Comparison of ENCODE assay signal across 8 cellular contexts in the genomic region with DNA sequence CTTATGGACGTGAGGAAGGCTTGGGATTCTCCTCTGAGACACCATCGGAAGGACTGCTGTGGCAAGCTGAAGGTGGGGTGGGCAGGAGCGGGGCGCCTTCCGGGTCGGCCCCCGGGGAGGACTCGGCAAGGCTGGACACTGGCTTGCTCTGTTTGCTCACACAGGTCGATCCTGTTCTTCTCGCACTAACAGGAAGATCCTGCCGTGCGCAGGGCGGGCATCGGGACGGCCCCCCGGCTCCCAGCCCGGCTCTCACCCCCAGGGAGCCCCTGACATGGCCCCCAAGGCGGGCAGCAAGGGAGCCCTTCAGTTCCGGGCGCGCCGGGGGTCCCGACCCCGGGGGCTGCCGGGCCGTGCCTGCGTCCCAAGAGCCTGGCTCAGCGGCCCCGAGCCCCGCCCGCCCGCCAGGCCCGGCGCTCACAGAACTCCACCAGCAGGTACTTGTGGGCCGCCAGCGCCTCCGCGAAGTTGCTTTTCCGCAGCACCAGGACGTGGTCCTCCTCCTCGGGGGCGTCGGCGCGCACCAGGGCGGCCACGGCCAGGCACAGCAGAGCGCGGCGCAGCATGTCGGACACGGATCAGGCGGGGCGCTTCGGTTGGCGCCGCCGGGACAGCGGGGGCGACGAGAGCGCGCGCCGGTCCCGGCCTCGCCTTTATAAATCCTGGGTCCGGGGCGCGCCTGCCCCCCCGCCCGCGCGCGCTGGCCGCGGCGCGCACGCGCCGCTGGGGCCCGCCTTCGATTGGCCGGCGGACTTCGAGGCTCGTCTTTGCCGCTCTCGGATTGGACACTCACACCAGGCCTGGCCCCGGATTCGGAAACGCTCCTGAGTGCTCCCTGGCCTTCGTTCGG. TPM values are rescaled to one million over a fixed set of nuclear protein-coding genes. Genes with fewer than 3 reads are reported as not detected.
A peak's percentile ranks its signal among the peaks of the same experiment; 100 is the strongest.
DNase-seq lines count a peak whose midpoint lies in the region; ATAC-seq and TF ChIP-seq lines count a peak whose summit lies in the region.

P4HB (minus strand) TSS at position 630 of the 850 bp plus-strand sequence; CDS start at position 566, 64 bp downstream.

- peak within 1 kb of the TSS; percentile 99 for H3K9ac ChIP-seq in OCI-LY1 (ENCODE audit: low read length)

- H3F3A ChIP-seq in OCI-LY1 (ENCODE audit: insufficient read depth, low read length) = no peaks in the 10 kb centered on the region

- H3K4me3 ChIP-seq in OCI-LY1 (ENCODE audit: low read depth, low read length, poor library complexity, severe bottlenecking) (peak within 1 kb of the TSS; percentile 98), suprapubic skin (peak within 1 kb of the TSS; percentile 92)

- peak; percentile 73 for ATAC-seq in GM21515 (IDR thresholded peaks at IDR 0.05; ENCODE audit: unreplicated experiment)

- H3K27me3 Mint-ChIP-seq in CD14-positive monocyte (ENCODE audit: low read depth in 3 of 3) (peaks cover 0 to 3% (median 2%) of the 10 kb centered on the region in 3 donors), chondrocyte (ENCODE audit: low read depth) (no peaks in the 10 kb centered on the region)

- TF ChIP-seq POLR2A in suprapubic skin (IDR thresholded peaks at IDR 0.05) = peak; percentile 85 to 86

- no peaks in the 10 kb centered on the region for H3K9me3 ChIP-seq in OCI-LY1 (ENCODE audit: low read length)
- no peaks in the 10 kb centered on the region for H3K9me3 ChIP-seq in suprapubic skin

- H3K4me1 ChIP-seq in OCI-LY1 (ENCODE audit: insufficient read depth, low read length, severe bottlenecking) = peaks cover 36% of the 10 kb centered on the region
- peaks cover 76% of the 10 kb centered on the region for H3K4me1 ChIP-seq in suprapubic skin

- peak within 1 kb of the TSS; percentile 47 for H3K27ac ChIP-seq in OCI-LY1 (ENCODE audit: low read depth, low read length, poor library complexity, severe bottlenecking)
- H3K27ac ChIP-seq in suprapubic skin = peak within 1 kb of the TSS; percentile 97

- TF ChIP-seq EP300 in suprapubic skin (IDR thresholded peaks at IDR 0.05) = no peak

- H3K36me3 Mint-ChIP-seq in CD14-positive monocyte (peaks cover 31 to 50% of the 10 kb centered on the region in 2 donors), chondrocyte (ENCODE audit: low read depth) (peaks cover 10% of the 10 kb centered on the region)

- H3K27me3 ChIP-seq in OCI-LY1 (ENCODE audit: insufficient read depth, low read length) (no peaks in the 10 kb centered on the region), suprapubic skin (no peaks in the 10 kb centered on the region)

- peaks cover 32% of the 10 kb centered on the region for H3K79me2 ChIP-seq in OCI-LY1 (ENCODE audit: insufficient read depth, low read length)

- no peak within 1 kb of the TSS for H2AFZ ChIP-seq in OCI-LY1 (ENCODE audit: low read length)

- DNase-seq in CD14-positive monocyte (ENCODE audit: low spot score) = no peak
- peak; percentile 92 for DNase-seq in chondrocyte (ENCODE audit: low spot score)
- peak; percentile 38 to 39 for DNase-seq in lung microvascular endothelial cell (ENCODE audit: low read depth in 2 of 2)
- no peak for DNase-seq in suprapubic skin (ENCODE audit: low spot score in 2 of 2)
- no peak for DNase-seq in dedifferentiated amniotic fluid mesenchymal stem cell (ENCODE audit: extremely low spot score)
- DNase-seq in activated CD4-positive, alpha-beta T cell treated with anti-CD3 and anti-CD28 coated beads for 48 hours = no peak

- TF ChIP-seq CTCF in CD14-positive monocyte (IDR thresholded peaks at IDR 0.05) (no peak), OCI-LY1 (IDR thresholded peaks at IDR 0.05; ENCODE audit: low read length) (no peak), chondrocyte (IDR thresholded peaks at IDR 0.05) (peak; percentile 10), suprapubic skin (IDR thresholded peaks at IDR 0.05) (no peak)

- H3K4me3 Mint-ChIP-seq in CD14-positive monocyte = peak within 1 kb of the TSS; percentile 94
- H3K4me3 Mint-ChIP-seq in chondrocyte (ENCODE audit: unreplicated experiment) = peak within 1 kb of the TSS; percentile 93

- H3K9me3 Mint-ChIP-seq in CD14-positive monocyte (no peaks in the 10 kb centered on the region), chondrocyte (ENCODE audit: low read depth) (no peaks in the 10 kb centered on the region)

- H3K4me2 ChIP-seq in OCI-LY1 (ENCODE audit: low read length) = peak within 1 kb of the TSS; percentile 98

- peaks cover 43% of the 10 kb centered on the region for H3K4me1 Mint-ChIP-seq in CD14-positive monocyte
- H3K4me1 Mint-ChIP-seq in chondrocyte (ENCODE audit: low read depth) = peaks cover 70% of the 10 kb centered on the region

- intact Hi-C loops in CD14-positive monocyte (cut with micrococcal nuclease) = loop anchor here (2.0 to 10.0 kb wide), 4 partner anchors 21 to 55 kb away; partner anchors contain the start of genes MCRIP1 (in 1 of the 2), PCYT2 (in 1 of the 2) and SIRT7 (in 1 of the 2)

- 0% methylated on average over 28 of the region's 95 CpGs for WGBS in suprapubic skin

- H3K9me2 ChIP-seq in OCI-LY1 (ENCODE audit: low read depth, low read length) = no peaks in the 10 kb centered on the region

- peaks cover 54% of the 10 kb centered on the region for H3K36me3 ChIP-seq in OCI-LY1 (ENCODE audit: insufficient read depth, low read length)
- H3K36me3 ChIP-seq in suprapubic skin = peaks cover 18% of the 10 kb centered on the region

- peak within 1 kb of the TSS; percentile 95 to 98 (median 97) for H3K27ac Mint-ChIP-seq in CD14-positive monocyte
- peak within 1 kb of the TSS; percentile 98 for H3K27ac Mint-ChIP-seq in chondrocyte (ENCODE audit: unreplicated experiment)

- H4K20me1 ChIP-seq in OCI-LY1 (ENCODE audit: insufficient read depth, low read length) = no peaks in the 10 kb centered on the region

RNA-seq across cellular contexts. Expression of gene P4HB, which starts in this region (rescaled TPM):
- 100 to 1,000 TPM; 291 to 297 TPM for polyA plus RNA-seq in CD14-positive monocyte
- total RNA-seq in chondrocyte = 958 to 1,257 TPM (median 1,012 TPM) in 3 replicates
- total RNA-seq in lung microvascular endothelial cell = 504 and 688 TPM in 2 replicates
- 1,000 to 10,000 TPM in 1 of 4 donors, 100 to 1,000 TPM in 3; 521 to 1,041 (median 898) TPM for total RNA-seq in suprapubic skin

Comparison
In these comparisons a context has a peak if more than half of its experiments do, and no peak if none do; other contexts are left out.
1. DNase-seq: peak in chondrocyte (single experiment) and lung microvascular endothelial cell (2 of 2); none in CD14-positive monocyte (single experiment), suprapubic skin (0 of 2), dedifferentiated amniotic fluid mesenchymal stem cell (single experiment) and activated CD4-positive, alpha-beta T cell treated with anti-CD3 and anti-CD28 coated beads for 48 hours (single experiment).